ENCODE assay signal across 12 cellular contexts in genomic region chr14:67503331-67503730, GRCh38. TPM values are rescaled to one million over a fixed set of nuclear protein-coding genes. Genes with fewer than 3 reads are reported as not detected.
DNase-seq lines count a peak whose midpoint lies in the region; ATAC-seq and TF ChIP-seq lines count a peak whose summit lies in the region.
"Had no signal": no experiment of that assay in that cellular context is flagged by ENCODE, and none has a peak within 500 bp of the region (broad histone marks: within the 10 kb centered on the region; RNA-seq: fewer than 3 reads in every experiment).

No MANE protein-coding gene starts in this region.

- DNase-seq in NCI-H82 (lab: John Stamatoyannopoulos, UW) (peak; percentile 77), chondrocyte (ENCODE audit: low spot score) (peak; percentile 36), memory B cell (ENCODE audit: low spot score in 2 of 2) (no peak), GM20000 (ENCODE audit: low spot score) (no peak), cerebellar cortex (ENCODE audit: low spot score) (no peak), HFFc6 (no peak)
- DNase-seq: Calu3; CD8-positive, alpha-beta T cell; DMS79 treated with DMSO at 0.1 percent for 48 hours; GF-D8; HCEC 1CT had no signal

- ATAC-seq in memory B cell (ENCODE audit: low read depth) = no peak
- ATAC-seq: CD8-positive, alpha-beta T cell had no signal

- peaks cover 8% of the 10 kb centered on the region for H3K27me3 Mint-ChIP-seq in chondrocyte (ENCODE audit: low read depth)
- H3K27me3 Mint-ChIP-seq in memory B cell = no peaks in the 10 kb centered on the region
- peaks cover 19% of the 10 kb centered on the region for H3K27me3 Mint-ChIP-seq in HFFc6 (ENCODE audit: insufficient read depth)
- H3K27me3 Mint-ChIP-seq: B cell had no signal

- no peak overlapping the region for H3K27ac Mint-ChIP-seq in chondrocyte (ENCODE audit: unreplicated experiment)
- peak overlapping the region; percentile 63 for H3K27ac Mint-ChIP-seq in memory B cell
- no peak overlapping the region for H3K27ac Mint-ChIP-seq in HFFc6
- H3K27ac Mint-ChIP-seq: B cell; CD8-positive, alpha-beta T cell had no signal

- H3K4me1 Mint-ChIP-seq in chondrocyte (ENCODE audit: low read depth) = no peaks in the 10 kb centered on the region
- H3K4me1 Mint-ChIP-seq in memory B cell = peaks cover 4% of the 10 kb centered on the region
- peaks cover 7% of the 10 kb centered on the region; the same call in 1 of the 2 replicates for H3K4me1 Mint-ChIP-seq in HFFc6 (ENCODE audit: low read depth)

- H3K4me3 Mint-ChIP-seq in chondrocyte (ENCODE audit: unreplicated experiment) (no peak overlapping the region), memory B cell (no peak overlapping the region), HFFc6 (no peak overlapping the region)
- H3K4me3 Mint-ChIP-seq: B cell; CD8-positive, alpha-beta T cell had no signal

- H3K9me3 Mint-ChIP-seq in chondrocyte (ENCODE audit: low read depth) (no peaks in the 10 kb centered on the region), memory B cell (no peaks in the 10 kb centered on the region), HFFc6 (no peaks in the 10 kb centered on the region)
- H3K9me3 Mint-ChIP-seq: CD8-positive, alpha-beta T cell had no signal

- H3K36me3 Mint-ChIP-seq in chondrocyte (ENCODE audit: low read depth) (no peaks in the 10 kb centered on the region), memory B cell (peaks cover 20% of the 10 kb centered on the region), HFFc6 (ENCODE audit: low read depth) (no peaks in the 10 kb centered on the region)

- TF ChIP-seq CTCF in chondrocyte (IDR thresholded peaks at IDR 0.05) = no peak
- TF ChIP-seq CTCF in GM20000 (IDR thresholded peaks at IDR 0.05; ENCODE audit: extremely low read depth, missing control alignments) = no peak
- TF ChIP-seq CTCF in HFFc6 (IDR thresholded peaks at IDR 0.05) = no peak

RNA-seq across cellular contexts. Expression of gene TMEM229B, which starts 14.8 kb away (rescaled TPM):
- total RNA-seq in chondrocyte = 1.3 to 2.9 TPM (median 1.7 TPM) in 3 replicates
- under 1 TPM; 0.06 to 0.38 (median 0.20) TPM for total RNA-seq in HFFc6 (2021; fragmentation: NEBNext Ultra II Directional; extraction: Animal tissue kit (Norgen Biotek cat#: 25700))

RNA-seq across cellular contexts. Expression of gene PLEKHH1, which starts 29.8 kb away (rescaled TPM):
- total RNA-seq in chondrocyte = 0.65 to 2.8 TPM (median 1.1 TPM) in 3 replicates
- under 1 TPM; 0.10 to 0.28 (median 0.19) TPM for total RNA-seq in HFFc6 (2021; fragmentation: NEBNext Ultra II Directional; extraction: Animal tissue kit (Norgen Biotek cat#: 25700))

Comparison
In these comparisons a context has a peak if more than half of its experiments do, and no peak if none do; other contexts are left out.
1. DNase-seq: peak in NCI-H82 (single experiment) and chondrocyte (single experiment); none in memory B cell (0 of 2), GM20000 (single experiment), cerebellar cortex (single experiment) and HFFc6 (single experiment).